Comparison of ENCODE assay signal across 26 cellular contexts in genomic region chr1:221630236-221630635, GRCh38.
"Had no signal": no experiment of that assay in that cellular context is flagged by ENCODE, and none has a peak within 500 bp of the region (broad histone marks: within the 10 kb centered on the region; RNA-seq: fewer than 3 reads in every experiment).

No MANE protein-coding gene starts in this region.

- H3K4me1 ChIP-seq: ascending aorta, breast epithelium, colonic mucosa, gastrocnemius medialis, heart left ventricle had no signal

- H3K27ac ChIP-seq: ascending aorta, breast epithelium, cardiac muscle cell, colonic mucosa, gastrocnemius medialis, heart left ventricle had no signal

- DNase-seq: activated CD4-positive, alpha-beta memory T cell treated with anti-CD3 and anti-CD28 coated beads, Interleukin-2, amount 10 ng/mL, durations not matched to agents 7 days and 5 days; activated CD4-positive, alpha-beta T cell treated with anti-CD3 and anti-CD28 coated beads for 36 hours; activated CD4-positive, alpha-beta T cell treated with anti-CD3 and anti-CD28 coated beads, Interleukin-2, amount 10 ng/mL, durations not matched to agents 7 days and 5 days; activated CD4-positive, alpha-beta T cell treated with anti-CD3 and anti-CD28 coated beads, Interleukin-2, amount 50 U/mL, for 4 hours; activated CD4-positive, CD25-positive, alpha-beta regulatory T cell; activated CD4-positive, CD25-positive, alpha-beta regulatory T cell treated with anti-CD3 and anti-CD28 coated beads, Interleukin-2, amount 50 U/mL, for 72 hours; activated CD8-positive, alpha-beta memory T cell treated with anti-CD3 and anti-CD28 coated beads, Interleukin-2, amount 50 U/mL, for 48 hours; activated gamma-delta T cell; activated naive CD4-positive, alpha-beta T cell; activated naive CD4-positive, alpha-beta T cell treated with anti-CD3 and anti-CD28 coated beads, Interleukin-2, amount 10 ng/mL, durations not matched to agents 7 days and 5 days; activated naive CD8-positive, alpha-beta T cell treated with anti-CD3 and anti-CD28 coated beads, Interleukin-2, amount 10 ng/mL, durations not matched to agents 7 days and 5 days; activated T-cell treated with anti-CD3 and anti-CD28 coated beads for 4 hours; activated T-cell treated with anti-CD3 and anti-CD28 coated beads, Interleukin-2, amount 50 U/mL, for 24 hours; activated T-cell treated with anti-CD3 and anti-CD28 coated beads, Interleukin-2, amount 50 U/mL, for 72 hours; central memory CD4-positive, alpha-beta T cell; cerebellar nuclear complex; colonic mucosa; effector CD8-positive, alpha-beta T cell; foreskin fibroblast; gastrocnemius medialis; glutamatergic neuron; heart left ventricle; T-helper 2 cell had no signal

- H3K36me3 ChIP-seq: ascending aorta, breast epithelium, cardiac muscle cell, colonic mucosa, gastrocnemius medialis, heart left ventricle had no signal

- H3K9me3 ChIP-seq: ascending aorta, breast epithelium, colonic mucosa, gastrocnemius medialis had no signal

- H3K27me3 ChIP-seq: ascending aorta, breast epithelium, cardiac muscle cell, colonic mucosa, gastrocnemius medialis, heart left ventricle had no signal

- H3K4me3 ChIP-seq: ascending aorta, breast epithelium, cardiac muscle cell, colonic mucosa, gastrocnemius medialis, heart left ventricle had no signal
